In genomic region chrX:117998171-117998570, GRCh38 we compare ENCODE assay signal across 19 cellular contexts.
DNase-seq lines count a peak whose midpoint lies in the region; ATAC-seq, FAIRE-seq and TF ChIP-seq lines count a peak whose summit lies in the region.
"Had no signal": no experiment of that assay in that cellular context is flagged by ENCODE, and none has a peak within 500 bp of the region (broad histone marks: within the 10 kb centered on the region; RNA-seq: fewer than 3 reads in every experiment).

No MANE protein-coding gene starts in this region.

- DNase-seq in GM12892 (ENCODE audit: insufficient read length): no peak
- DNase-seq in glomerular visceral epithelial cell (ENCODE audit: extremely low spot score): peak; percentile 27
- DNase-seq in kidney tubule cell (ENCODE audit: low spot score): peak; percentile 77
- no peak for DNase-seq in NCI-H526 (lab: John Stamatoyannopoulos, UW)
- DNase-seq in activated CD8-positive, alpha-beta memory T cell treated with anti-CD3 and anti-CD28 coated beads for 24 hours: no peak
- DNase-seq: CD4-positive, CD25-positive, alpha-beta regulatory T cell; CD8-positive, alpha-beta T cell; DMS 273 treated with DMSO at 0.1 percent for 48 hours; DMS79; EL; GDM1; H9 had no signal

- peak; percentile 48 for FAIRE-seq in GM12892 (lab: Jason Lieb, UNC)
- FAIRE-seq: A204.1, D721Med had no signal

- ATAC-seq in SK-N-SH treated with all-trans-retinoic acid at 6 μM for 48 hours (peak; percentile 80), HG02610 (IDR thresholded peaks at IDR 0.05; ENCODE audit: unreplicated experiment) (no peak), GM21526 (IDR thresholded peaks at IDR 0.05; ENCODE audit: low FRiP score, unreplicated experiment) (no peak)
- ATAC-seq: CD8-positive, alpha-beta T cell; GM23338; HCT116 had no signal

- TF ChIP-seq POLR2A in GM12892 (IDR thresholded peaks at IDR 0.05; ENCODE audit: low read depth, low read length): no peak

TF ChIP-seq in SK-N-SH treated with all-trans-retinoic acid at 6 μM for 48 hours, 23 proteins besides CTCF, POLR2A, EP300 and RAD21:
- TF ChIP-seq TCF4 (CRISPR knock-in tag; IDR thresholded peaks at IDR 0.05; ENCODE audit: borderline replicate concordance): no peak
- TF ChIP-seq GLIS3 (CRISPR knock-in tag; IDR thresholded peaks at IDR 0.05): no peak
- TF ChIP-seq ZNF565 (CRISPR knock-in tag; conservative IDR thresholded peaks at IDR 0.05; ENCODE audit: low read depth): no peak
- no peak for TF ChIP-seq CSDC2 (CRISPR knock-in tag; IDR thresholded peaks at IDR 0.05)

Comparison
In these comparisons a context has a peak if more than half of its experiments do, and no peak if none do; other contexts are left out.
1. DNase-seq: peak in glomerular visceral epithelial cell (single experiment) and kidney tubule cell (single experiment); none in GM12892 (single experiment), NCI-H526 (0 of 2) and activated CD8-positive, alpha-beta memory T cell treated with anti-CD3 and anti-CD28 coated beads for 24 hours (single experiment).